ENCODE assay signal across 14 cellular contexts in genomic region chr2:207154556-207155179, GRCh38. TPM values are rescaled to one million over a fixed set of nuclear protein-coding genes. Genes with fewer than 3 reads are reported as not detected.
DNase-seq lines count a peak whose midpoint lies in the region; ATAC-seq and TF ChIP-seq lines count a peak whose summit lies in the region.
"Had no signal": no experiment of that assay in that cellular context is flagged by ENCODE, and none has a peak within 500 bp of the region (broad histone marks: within the 10 kb centered on the region; RNA-seq: fewer than 3 reads in every experiment).

No MANE protein-coding gene starts in this region.

- ATAC-seq in T-helper 17 cell (no peak), gastrocnemius medialis (no peak), HG03039 (IDR thresholded peaks at IDR 0.05; ENCODE audit: unreplicated experiment) (no peak)
- ATAC-seq: stimulated activated effector memory CD8-positive, alpha-beta T cell treated with anti-CD3 and anti-CD28 coated beads, Interleukin-12 subunit alpha, Interleukin-12 subunit beta, amount 100 ng/mL, for 72 hours had no signal

- H3K4me1 Mint-ChIP-seq in T-helper 17 cell, result peaks cover 67% of the 10 kb centered on the region
- H3K4me1 Mint-ChIP-seq in glutamatergic neuron (ENCODE audit: low read depth, unreplicated experiment), result peaks cover 93% of the 10 kb centered on the region
- peaks cover 75% of the 10 kb centered on the region for H3K4me1 Mint-ChIP-seq in MCF 10A (ENCODE audit: insufficient read depth, unreplicated experiment)

- no peak overlapping the region for H3K4me3 ChIP-seq in GM23248
- no peak overlapping the region for H3K4me3 ChIP-seq in gastrocnemius medialis
- H3K4me3 ChIP-seq: hepatocyte had no signal

- no peaks in the 10 kb centered on the region for H3K9me2 ChIP-seq in GM23248 (ENCODE audit: insufficient read depth)

- CTCF ChIA-PET in MCF 10A (lab: Yijun Ruan, JAX), result no interaction called here

- H3K27me3 Mint-ChIP-seq in T-helper 17 cell (no peaks in the 10 kb centered on the region), glutamatergic neuron (ENCODE audit: unreplicated experiment) (peaks cover 16% of the 10 kb centered on the region), MCF 10A (ENCODE audit: insufficient read depth, unreplicated experiment) (no peaks in the 10 kb centered on the region)

- H3K4me2 ChIP-seq in GM23248 (ENCODE audit: unreplicated experiment), result no peak overlapping the region
- H3K4me2 ChIP-seq: hepatocyte had no signal

- peaks cover 100% of the 10 kb centered on the region for H3K79me2 ChIP-seq in GM23248 (ENCODE audit: insufficient read depth)

- no peaks in the 10 kb centered on the region for H3K27me3 ChIP-seq in GM23248 (replicated peaks; ENCODE audit: insufficient read depth)
- H3K27me3 ChIP-seq in gastrocnemius medialis, result no peaks in the 10 kb centered on the region
- H3K27me3 ChIP-seq: hepatocyte had no signal

- H3K9me3 Mint-ChIP-seq in glutamatergic neuron (ENCODE audit: unreplicated experiment) (peaks cover 42% of the 10 kb centered on the region), MCF 10A (ENCODE audit: unreplicated experiment) (no peaks in the 10 kb centered on the region)
- H3K9me3 Mint-ChIP-seq: stimulated activated effector memory CD8-positive, alpha-beta T cell treated with anti-CD3 and anti-CD28 coated beads, Interleukin-12 subunit alpha, Interleukin-12 subunit beta, amount 100 ng/mL, for 72 hours had no signal

- H3F3A ChIP-seq in GM23248 (ENCODE audit: insufficient read depth), result peaks cover 81% of the 10 kb centered on the region

- H4K20me1 ChIP-seq in GM23248 (ENCODE audit: insufficient read depth), result peaks cover 48% of the 10 kb centered on the region

- no peak overlapping the region for H3K9ac ChIP-seq in GM23248

- H3K27ac ChIP-seq in GM23248 (peak overlapping the region; percentile 16), gastrocnemius medialis (peak overlapping the region; percentile 59 to 80 (median 66))
- H3K27ac ChIP-seq: hepatocyte, WERI-Rb-1 had no signal

- H2AFZ ChIP-seq in GM23248, result no peak overlapping the region
- H2AFZ ChIP-seq: hepatocyte had no signal

- DNase-seq in GM23248 (no peak), T-helper 17 cell (no peak), glutamatergic neuron (no peak), gastrocnemius medialis (no peak), GM19240 (ENCODE audit: insufficient read length, low spot score) (no peak), MCF 10A (ENCODE audit: unreplicated experiment) (no peak)
- DNase-seq in effector CD4-positive, alpha-beta T cell, result no peak
- DNase-seq: NCI-H1436 treated with DMSO at 0.1 percent for 48 hours; SHP77 treated with DMSO at 0.1 percent for 48 hours; stimulated activated CD4-positive, alpha-beta T cell treated with anti-CD3 and anti-CD28 coated beads, Interleukin-2, amount 100 ng/mL, for 24 hours; WERI-Rb-1 had no signal

- H3K4me3 Mint-ChIP-seq in T-helper 17 cell (peak overlapping the region; percentile 13), glutamatergic neuron (ENCODE audit: unreplicated experiment) (peak overlapping the region; percentile 92), MCF 10A (ENCODE audit: unreplicated experiment) (no peak overlapping the region)
- H3K4me3 Mint-ChIP-seq: stimulated activated effector memory CD8-positive, alpha-beta T cell treated with anti-CD3 and anti-CD28 coated beads, Interleukin-12 subunit alpha, Interleukin-12 subunit beta, amount 100 ng/mL, for 72 hours had no signal

- H3K36me3 ChIP-seq in GM23248 (ENCODE audit: low read depth) (peaks cover 6% of the 10 kb centered on the region; the same call in 1 of the 2 replicates), gastrocnemius medialis (no peaks in the 10 kb centered on the region)

- intact Hi-C loops in gastrocnemius medialis (cut with DNase I; ENCODE audit: low total_unique reads) (no loop called here), MCF 10A (cut with micrococcal nuclease) (no loop called here)

- in situ Hi-C loops in GM23248 (cut with MboI) (no loop called here), gastrocnemius medialis (cut with MboI; ENCODE audit: low sequenced_read_pairs in 4 of 4) (no loop called here)

- no peaks in the 10 kb centered on the region for H3K9me3 ChIP-seq in GM23248 (ENCODE audit: low read depth)
- no peaks in the 10 kb centered on the region for H3K9me3 ChIP-seq in T-helper 17 cell (ENCODE audit: control insufficient read depth, low read length, poor library complexity, severe bottlenecking)
- no peaks in the 10 kb centered on the region for H3K9me3 ChIP-seq in gastrocnemius medialis

- H3K27ac Mint-ChIP-seq in T-helper 17 cell (peak overlapping the region; percentile 62), glutamatergic neuron (ENCODE audit: unreplicated experiment) (peak overlapping the region; percentile 96), MCF 10A (ENCODE audit: low read depth, unreplicated experiment) (no peak overlapping the region)
- H3K27ac Mint-ChIP-seq: stimulated activated effector memory CD8-positive, alpha-beta T cell treated with anti-CD3 and anti-CD28 coated beads, Interleukin-12 subunit alpha, Interleukin-12 subunit beta, amount 100 ng/mL, for 72 hours had no signal

- no TSS peak for BruUV-seq in MCF 10A (replicated peaks; lab: Mats Ljungman, UMichigan)

- 84 to 89% methylated on average over 4 of the region's 4 CpGs for WGBS in GM23248 (ENCODE audit: low coverage in 1 of 2, low lambda C conversion rate in 2 of 2, missing lambda C conversion rate in 2 of 2), 2 experiments

- H3K4me1 ChIP-seq in GM23248 (ENCODE audit: insufficient read depth) (peaks cover 98% of the 10 kb centered on the region), gastrocnemius medialis (peaks cover 49 to 68% of the 10 kb centered on the region in 2 donors)

- POLR2A ChIA-PET in MCF 10A (lab: Yijun Ruan, JAX), result interaction anchor here (10.4 kb wide), 1 partner anchor 10 kb away, joined by 143 read pairs; the partner anchor contains the start of gene KLF7

- no peak for TF ChIP-seq POLR2A in gastrocnemius medialis (IDR thresholded peaks at IDR 0.05)

- TF ChIP-seq CTCF in glutamatergic neuron (IDR thresholded peaks at IDR 0.05; ENCODE audit: partially characterized antibody, unreplicated experiment) (no peak), gastrocnemius medialis (IDR thresholded peaks at IDR 0.05 in 4 of 5, conservative IDR thresholded peaks at IDR 0.05 in 1 of 5) (no peak), MCF 10A (IDR thresholded peaks at IDR 0.05; ENCODE audit: unreplicated experiment) (no peak)

- H3K36me3 Mint-ChIP-seq in T-helper 17 cell (ENCODE audit: low read depth), result peaks cover 2% of the 10 kb centered on the region
- no peaks in the 10 kb centered on the region for H3K36me3 Mint-ChIP-seq in glutamatergic neuron (ENCODE audit: unreplicated experiment)
- H3K36me3 Mint-ChIP-seq in MCF 10A (ENCODE audit: insufficient read depth, unreplicated experiment), result peaks cover 23% of the 10 kb centered on the region
- H3K36me3 Mint-ChIP-seq: stimulated activated effector memory CD8-positive, alpha-beta T cell treated with anti-CD3 and anti-CD28 coated beads, Interleukin-12 subunit alpha, Interleukin-12 subunit beta, amount 100 ng/mL, for 72 hours had no signal

RNA-seq across cellular contexts. Expression of gene KLF7, which starts 11.1 kb away (rescaled TPM):
- total RNA-seq in GM23248 (2014; rRNA removed; shearing (Covaris generic)), result 22.5 and 43.0 TPM in 2 replicates
- polyA plus RNA-seq in GM23248 (2016; fragmentation: Nextera tagmentation; extraction: Ambion mirVana), result 35.8 and 39.4 TPM in 2 replicates
- 10 to 100 TPM; 38.1 to 53.3 TPM for total RNA-seq in T-helper 17 cell
- 323 TPM for total RNA-seq in glutamatergic neuron (ENCODE audit: unreplicated experiment)
- 10 to 100 TPM in 1 of 4 donors, 1 to 10 TPM in 3; 6.8 to 12.0 (median 7.6) TPM for total RNA-seq in gastrocnemius medialis
- 40.1 and 51.8 TPM in 2 replicates for total RNA-seq in MCF 10A (2022)
